In genomic region chr16:15613676-15614075, GRCh38 we compare ENCODE assay signal across 1 cellular context.
TF ChIP-seq lines count a peak whose summit lies in the region.

No MANE protein-coding gene starts in this region.

TF ChIP-seq in HCT116, 20 proteins besides CTCF, POLR2A, EP300 and RAD21 (continued from another document):
- TF ChIP-seq ZBTB33 (IDR thresholded peaks at IDR 0.05; ENCODE audit: extremely low read depth, insufficient replicate concordance, low read length) (no peak), EGR1 (IDR thresholded peaks at IDR 0.05; ENCODE audit: low read depth) (no peak), REST (IDR thresholded peaks at IDR 0.05; ENCODE audit: low read depth) (no peak), EZH2 (IDR thresholded peaks at IDR 0.05) (no peak), ZFX (IDR thresholded peaks at IDR 0.05) (no peak), CBX3 (IDR thresholded peaks at IDR 0.05; ENCODE audit: low read depth) (peak; percentile 14; the same call in 1 of the 2 replicates)
TF ChIP-seq in HCT116: peak in this region for 5.
